1 cellular context compared by ENCODE assay signal in the genomic region with DNA sequence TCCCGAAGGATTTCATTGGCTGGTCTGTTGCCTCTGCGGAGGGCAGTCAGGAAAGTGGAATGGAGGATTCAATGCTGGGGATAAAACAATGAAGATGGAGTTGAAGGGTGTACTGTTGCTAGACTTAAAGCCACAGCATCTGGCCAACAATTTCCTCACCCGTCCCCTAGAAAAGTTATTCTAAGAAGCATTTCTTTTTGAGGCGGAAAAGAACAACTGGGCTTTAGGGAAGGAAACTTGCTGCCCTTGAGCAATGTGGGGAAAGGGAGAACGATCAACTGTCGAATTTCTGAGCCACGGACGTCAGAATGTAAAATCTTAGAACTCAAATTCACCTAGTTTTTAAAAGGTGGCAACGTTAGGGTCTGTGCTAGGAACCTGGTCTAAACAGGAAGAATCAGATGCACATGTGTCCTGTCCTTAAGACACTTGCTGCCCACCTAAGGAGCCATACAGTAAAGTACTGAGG.
TF ChIP-seq lines count a peak whose summit lies in the region.

No MANE protein-coding gene starts in this region.

TF ChIP-seq in H1, 55 proteins besides CTCF, POLR2A, EP300 and RAD21:
- TF ChIP-seq KDM1A (IDR thresholded peaks at IDR 0.05; ENCODE audit: borderline replicate concordance, low read length) = no peak
- peak; percentile 5 for TF ChIP-seq TAF1 (IDR thresholded peaks at IDR 0.05; ENCODE audit: low read depth, low read length)
- peak; percentile 76 for TF ChIP-seq YY1 (IDR thresholded peaks at IDR 0.05; ENCODE audit: low read depth, low read length)
